7 cellular contexts compared by ENCODE assay signal in genomic region chr17:70116919-70117318, GRCh38. TPM values are rescaled to one million over a fixed set of nuclear protein-coding genes. Genes with fewer than 3 reads are reported as not detected.
"Had no signal": no experiment of that assay in that cellular context is flagged by ENCODE, and none has a peak within 500 bp of the region (broad histone marks: within the 10 kb centered on the region; RNA-seq: fewer than 3 reads in every experiment).

No MANE protein-coding gene starts in this region.

- ATAC-seq: GM12878 had no signal

- DNase-seq: GDM1, GF-D8 had no signal

- H3K4me3 ChIP-seq: GM12878 had no signal

- FAIRE-seq: GM12878, GM12891, GM12892, GM18507, GM19239 had no signal

RNA-seq across cellular contexts. Expression of gene KCNJ16, which starts 41.9 kb away (rescaled TPM):
- total RNA-seq: GM12878 had no signal
